In the genomic region with DNA sequence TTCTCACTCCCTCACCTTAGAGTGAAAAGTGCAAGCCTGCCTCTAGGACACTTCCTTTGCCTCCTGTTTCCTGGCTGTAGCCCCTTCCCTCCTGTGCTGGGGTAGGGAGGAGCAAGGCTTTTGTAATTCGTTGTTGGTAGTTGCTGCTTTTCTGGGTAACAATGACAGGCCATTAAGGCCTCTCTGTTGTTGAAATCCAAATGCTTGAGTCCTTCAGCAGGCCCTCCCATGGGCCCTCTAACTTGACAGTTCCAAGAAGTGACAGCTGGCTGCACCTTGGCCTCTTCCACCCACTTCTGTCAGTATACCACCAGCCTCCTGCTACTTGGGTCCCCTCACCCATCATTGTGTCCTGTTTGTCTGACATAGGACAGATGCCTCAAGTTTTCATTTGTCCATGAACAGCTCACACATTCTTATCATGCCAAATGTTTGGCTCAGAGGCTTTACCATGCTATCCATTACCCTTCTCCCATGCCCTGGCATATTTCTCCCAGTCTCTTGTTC, we compare ENCODE assay signal across 23 cellular contexts.
A peak's percentile ranks its signal among the peaks of the same experiment; 100 is the strongest.
DNase-seq lines count a peak whose midpoint lies in the region; ATAC-seq and TF ChIP-seq lines count a peak whose summit lies in the region.
"Had no signal": no experiment of that assay in that cellular context is flagged by ENCODE, and none has a peak within 500 bp of the region (broad histone marks: within the 10 kb centered on the region; RNA-seq: fewer than 3 reads in every experiment).

No MANE protein-coding gene starts in this region.

- ATAC-seq in left ventricle myocardium superior (peak; percentile 51), GM18858 (IDR thresholded peaks at IDR 0.05; ENCODE audit: unreplicated experiment) (no peak)
- ATAC-seq: K562; left colon; pancreas; stimulated activated effector memory CD8-positive, alpha-beta T cell treated with anti-CD3 and anti-CD28 coated beads, Interleukin-12 subunit alpha, Interleukin-12 subunit beta, amount 100 ng/mL, for 72 hours had no signal

- no peaks in the 10 kb centered on the region for H3K9me3 ChIP-seq in SK-N-SH
- no peaks in the 10 kb centered on the region for H3K9me3 ChIP-seq in neural progenitor cell (ENCODE audit: low read depth)
- H3K9me3 ChIP-seq: ascending aorta, pancreas, tibial nerve had no signal

- H3K36me3 Mint-ChIP-seq in neural progenitor cell, result no peaks in the 10 kb centered on the region
- H3K36me3 Mint-ChIP-seq: stimulated activated effector memory CD8-positive, alpha-beta T cell treated with anti-CD3 and anti-CD28 coated beads, Interleukin-12 subunit alpha, Interleukin-12 subunit beta, amount 100 ng/mL, for 72 hours had no signal

- no peak overlapping the region for H3K4me3 Mint-ChIP-seq in neural progenitor cell
- H3K4me3 Mint-ChIP-seq: dendritic cell treated with granulocyte-macrophage colony-stimulating factor and Interleukin-4, amounts not matched to agents 40 ng/mL and 50 ng/mL, for 4 days; stimulated activated effector memory CD8-positive, alpha-beta T cell treated with anti-CD3 and anti-CD28 coated beads, Interleukin-12 subunit alpha, Interleukin-12 subunit beta, amount 100 ng/mL, for 72 hours had no signal

- H3K4me1 Mint-ChIP-seq in neural progenitor cell, result peaks cover 24% of the 10 kb centered on the region
- H3K4me1 Mint-ChIP-seq: stimulated activated effector memory CD8-positive, alpha-beta T cell treated with anti-CD3 and anti-CD28 coated beads, Interleukin-12 subunit alpha, Interleukin-12 subunit beta, amount 100 ng/mL, for 72 hours had no signal

- POLR2A ChIA-PET in SK-N-SH (lab: Yijun Ruan, JAX), result no interaction called here

- DNase-seq in HCEC 1CT (peak; percentile 26), SK-N-SH (no peak), left ventricle myocardium superior (no peak), neural progenitor cell (ENCODE audit: low spot score) (peak; percentile 44), NCI-H2107 (lab: John Stamatoyannopoulos, UW) (no peak), NCI-H526 treated with DMSO at 0.1 percent for 48 hours (lab: John Stamatoyannopoulos, UW) (no peak)
- no peak for DNase-seq in activated naive CD4-positive, alpha-beta T cell (lab: John Stamatoyannopoulos, UW)
- DNase-seq: activated CD4-positive, CD25-positive, alpha-beta regulatory T cell treated with anti-CD3 and anti-CD28 coated beads, Interleukin-2, amount 50 U/mL, for 72 hours; activated CD8-positive, alpha-beta memory T cell treated with anti-CD3 and anti-CD28 coated beads, Interleukin-2, amount 50 U/mL, for 48 hours; activated gamma-delta T cell treated with Interleukin-2 at 50 U/mL for 16 hours; DMS153; left colon; NCI-H146; pancreas; SIG-M5; T-helper 9 cell had no signal

- WGBS in SK-N-SH (ENCODE audit: low lambda C conversion rate), result 29% methylated on average over 1 of the region's 1 CpG

- H3K9ac ChIP-seq in SK-N-SH (no peak overlapping the region), neural progenitor cell (no peak overlapping the region)

- peak overlapping the region; percentile 19 to 39; a peak in 2 of 4 replicates for H3K27ac ChIP-seq in SK-N-SH (ENCODE audit: low read depth in 2 of 2, low read length in 1 of 2)
- no peak overlapping the region for H3K27ac ChIP-seq in neural progenitor cell
- H3K27ac ChIP-seq: ascending aorta, epithelial cell of prostate, pancreas, tibial nerve had no signal

- H3K79me2 ChIP-seq in SK-N-SH (ENCODE audit: insufficient read depth) (no peaks in the 10 kb centered on the region), neural progenitor cell (ENCODE audit: low read depth) (no peaks in the 10 kb centered on the region)

- H3K27me3 Mint-ChIP-seq in neural progenitor cell (ENCODE audit: insufficient read depth, low read depth), result no peaks in the 10 kb centered on the region
- H3K27me3 Mint-ChIP-seq: dendritic cell treated with granulocyte-macrophage colony-stimulating factor and Interleukin-4, amounts not matched to agents 40 ng/mL and 50 ng/mL, for 4 days had no signal

- H4K20me1 ChIP-seq in SK-N-SH (ENCODE audit: insufficient read depth) (no peaks in the 10 kb centered on the region), neural progenitor cell (ENCODE audit: low read depth) (no peaks in the 10 kb centered on the region)

- TF ChIP-seq EP300 in SK-N-SH (IDR thresholded peaks at IDR 0.05; ENCODE audit: borderline replicate concordance in 1 of 2, low read depth in 1 of 2, low read length in 1 of 2), result no peak

- no peak overlapping the region for H3K27ac Mint-ChIP-seq in neural progenitor cell
- H3K27ac Mint-ChIP-seq: dendritic cell treated with granulocyte-macrophage colony-stimulating factor and Interleukin-4, amounts not matched to agents 40 ng/mL and 50 ng/mL, for 4 days; stimulated activated effector memory CD8-positive, alpha-beta T cell treated with anti-CD3 and anti-CD28 coated beads, Interleukin-12 subunit alpha, Interleukin-12 subunit beta, amount 100 ng/mL, for 72 hours had no signal

- H3F3A ChIP-seq in SK-N-SH (replicated peaks; ENCODE audit: insufficient read depth), result peaks cover 5% of the 10 kb centered on the region
- H3F3A ChIP-seq in neural progenitor cell (ENCODE audit: low read depth), result peaks cover 13% of the 10 kb centered on the region

- no peaks in the 10 kb centered on the region for H3K9me3 Mint-ChIP-seq in neural progenitor cell
- H3K9me3 Mint-ChIP-seq: dendritic cell treated with granulocyte-macrophage colony-stimulating factor and Interleukin-4, amounts not matched to agents 40 ng/mL and 50 ng/mL, for 4 days; stimulated activated effector memory CD8-positive, alpha-beta T cell treated with anti-CD3 and anti-CD28 coated beads, Interleukin-12 subunit alpha, Interleukin-12 subunit beta, amount 100 ng/mL, for 72 hours had no signal

- H3K4me3 ChIP-seq in SK-N-SH (ENCODE audit: low read depth in 2 of 2, low read length in 1 of 2), result no peak overlapping the region
- no peak overlapping the region for H3K4me3 ChIP-seq in neural progenitor cell
- H3K4me3 ChIP-seq: ascending aorta, K562, pancreas, tibial nerve had no signal

- H3K36me3 ChIP-seq in SK-N-SH (replicated peaks in 1 of 2; ENCODE audit: control insufficient read depth in 1 of 2, insufficient read depth in 2 of 2, low read length in 1 of 2) (no peaks in the 10 kb centered on the region), neural progenitor cell (no peaks in the 10 kb centered on the region)
- H3K36me3 ChIP-seq: ascending aorta, pancreas, tibial nerve had no signal

- H3K4me2 ChIP-seq in SK-N-SH (no peak overlapping the region), neural progenitor cell (no peak overlapping the region)

- intact Hi-C loops in left ventricle myocardium superior (cut with micrococcal nuclease), result no loop called here

- TF ChIP-seq CTCF in SK-N-SH (IDR thresholded peaks at IDR 0.05) (no peak), neural progenitor cell (IDR thresholded peaks at IDR 0.05) (no peak)

- TF ChIP-seq RAD21 in SK-N-SH (IDR thresholded peaks at IDR 0.05; ENCODE audit: low read length), result no peak

- H3K4me1 ChIP-seq in SK-N-SH (ENCODE audit: control insufficient read depth in 1 of 2, insufficient read depth in 2 of 2, low read depth in 1 of 2, low read length in 1 of 2) (peaks cover 9 to 16% of the 10 kb centered on the region in 2 experiments; a peak in 3 of 4 replicates), neural progenitor cell (peaks cover 26% of the 10 kb centered on the region)
- H3K4me1 ChIP-seq: pancreas, tibial nerve had no signal

- H3K9me2 ChIP-seq in SK-N-SH, result no peaks in the 10 kb centered on the region; the same call in 1 of the 2 replicates

- CTCF ChIA-PET in SK-N-SH (lab: Yijun Ruan, JAX), result no interaction called here

- no peaks in the 10 kb centered on the region for H3K27me3 ChIP-seq in SK-N-SH (ENCODE audit: insufficient read depth)
- H3K27me3 ChIP-seq in neural progenitor cell, result no peaks in the 10 kb centered on the region
- H3K27me3 ChIP-seq: ascending aorta, pancreas, tibial nerve had no signal

- H2AFZ ChIP-seq in SK-N-SH (ENCODE audit: low read depth) (no peak overlapping the region), neural progenitor cell (replicated peaks) (no peak overlapping the region)

TF ChIP-seq in SK-N-SH, 30 proteins besides CTCF, POLR2A, EP300 and RAD21:
- TF ChIP-seq FOSL2 (IDR thresholded peaks at IDR 0.05; ENCODE audit: borderline replicate concordance, low read depth) (peak; percentile 19; the same call in 1 of the 2 replicates), TCF12 (IDR thresholded peaks at IDR 0.05) (peak; percentile 80), JUND (IDR thresholded peaks at IDR 0.05) (0 out of 2 replicates have a peak, but pooled peaks have one; percentile 12), GABPA (IDR thresholded peaks at IDR 0.05; ENCODE audit: low read depth) (no peak)
- TF ChIP-seq, protein P1, sequence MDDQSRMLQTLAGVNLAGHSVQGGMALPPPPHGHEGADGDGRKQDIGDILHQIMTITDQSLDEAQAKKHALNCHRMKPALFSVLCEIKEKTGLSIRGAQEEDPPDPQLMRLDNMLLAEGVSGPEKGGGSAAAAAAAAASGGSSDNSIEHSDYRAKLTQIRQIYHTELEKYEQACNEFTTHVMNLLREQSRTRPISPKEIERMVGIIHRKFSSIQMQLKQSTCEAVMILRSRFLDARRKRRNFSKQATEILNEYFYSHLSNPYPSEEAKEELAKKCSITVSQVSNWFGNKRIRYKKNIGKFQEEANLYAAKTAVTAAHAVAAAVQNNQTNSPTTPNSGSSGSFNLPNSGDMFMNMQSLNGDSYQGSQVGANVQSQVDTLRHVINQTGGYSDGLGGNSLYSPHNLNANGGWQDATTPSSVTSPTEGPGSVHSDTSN (IDR thresholded peaks at IDR 0.05), result peak; percentile 70

Comparison
In these comparisons a context has a peak if more than half of its experiments do, and no peak if none do; other contexts are left out.
1. DNase-seq: peak in HCEC 1CT (single experiment) and neural progenitor cell (single experiment); none in SK-N-SH (single experiment), left ventricle myocardium superior (single experiment), activated naive CD4-positive, alpha-beta T cell (0 of 4), NCI-H2107 (single experiment) and NCI-H526 treated with DMSO at 0.1 percent for 48 hours (single experiment).